7 cellular contexts compared by ENCODE assay signal in the genomic region with DNA sequence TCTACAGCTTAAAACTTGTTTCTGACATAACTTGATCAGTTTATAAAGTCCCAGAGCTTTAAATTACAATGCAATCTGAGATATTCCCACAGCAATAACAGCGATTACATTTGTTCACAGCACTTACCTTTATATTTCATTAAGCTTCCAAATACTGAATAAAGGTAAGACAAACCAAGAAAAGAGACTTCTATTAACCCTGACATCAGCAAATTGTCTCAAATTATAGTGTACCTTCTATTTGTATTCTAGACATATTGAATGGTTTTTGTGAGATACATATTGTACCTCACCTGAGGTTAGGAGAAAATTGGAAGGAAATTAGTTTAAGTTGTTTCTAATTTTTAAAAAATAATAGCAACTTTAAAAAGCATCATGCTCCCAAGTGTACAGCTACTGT.
"Had no signal": no experiment of that assay in that cellular context is flagged by ENCODE, and none has a peak within 500 bp of the region (broad histone marks: within the 10 kb centered on the region; RNA-seq: fewer than 3 reads in every experiment).

No MANE protein-coding gene starts in this region.

- H3K9ac ChIP-seq: KMS-11 had no signal

- H3K9me3 Mint-ChIP-seq: GM23338 had no signal

- H3K4me3 ChIP-seq: GM23338 had no signal

- H3K27ac Mint-ChIP-seq: GM23338, H9 had no signal

- H3K4me2 ChIP-seq: GM23338, KMS-11 had no signal

- FAIRE-seq: H54, HTR-8/SVneo had no signal

- DNase-seq: H9, HCEC 1CT, KBM-7 had no signal

- H3K4me3 Mint-ChIP-seq: GM23338, H9 had no signal

- H3K4me1 Mint-ChIP-seq: GM23338, H9 had no signal

- H2AFZ ChIP-seq: GM23338 had no signal

- H3K27ac ChIP-seq: KMS-11 had no signal

- ATAC-seq: GM23338 had no signal
